In genomic region chr21:22456241-22456640, GRCh38 we compare ENCODE assay signal across 23 cellular contexts.
A peak's percentile ranks its signal among the peaks of the same experiment; 100 is the strongest.
DNase-seq lines count a peak whose midpoint lies in the region; ATAC-seq and TF ChIP-seq lines count a peak whose summit lies in the region.
"Had no signal": no experiment of that assay in that cellular context is flagged by ENCODE, and none has a peak within 500 bp of the region (broad histone marks: within the 10 kb centered on the region; RNA-seq: fewer than 3 reads in every experiment).

No MANE protein-coding gene starts in this region.

- H4K8ac ChIP-seq in IMR-90 (ENCODE audit: low read depth in 2 of 2, low read length in 2 of 2), result no peak overlapping the region

- H3K4me2 ChIP-seq in IMR-90 (ENCODE audit: low read depth, low read length) (no peak overlapping the region), PC-3 (ENCODE audit: low read length) (no peak overlapping the region)
- H3K4me2 ChIP-seq: BLaER1 had no signal

- H3K9ac ChIP-seq in IMR-90 (ENCODE audit: low read depth, low read length) (no peak overlapping the region), PC-3 (ENCODE audit: low read length) (no peak overlapping the region)
- H3K9ac ChIP-seq: BLaER1 had no signal

- H4K5ac ChIP-seq in IMR-90 (ENCODE audit: low read depth, low read length), result no peak overlapping the region

- H3K4me1 ChIP-seq in IMR-90 (ENCODE audit: control insufficient read depth, insufficient read depth, low read length) (no peaks in the 10 kb centered on the region), PC-3 (ENCODE audit: insufficient read depth, low read length) (no peaks in the 10 kb centered on the region), foreskin keratinocyte (no peaks in the 10 kb centered on the region)
- H3K4me1 ChIP-seq: BE2C, BLaER1 had no signal

- H3K79me2 ChIP-seq in PC-3 (ENCODE audit: low read length), result no peaks in the 10 kb centered on the region

- H3F3A ChIP-seq in PC-3 (ENCODE audit: low read length, unreplicated experiment), result no peaks in the 10 kb centered on the region

- dilution Hi-C loops in IMR-90 (cut with HindIII; ENCODE audit: low sequenced_read_pairs, unreplicated experiment), result no loop called here

- no peak overlapping the region for H3K4ac ChIP-seq in IMR-90 (ENCODE audit: low read depth, low read length)

- no peaks in the 10 kb centered on the region for H3K9me2 ChIP-seq in PC-3 (replicated peaks; ENCODE audit: low read length)

- H3K36me3 ChIP-seq in IMR-90 (ENCODE audit: control insufficient read depth, insufficient read depth, low read length) (no peaks in the 10 kb centered on the region), PC-3 (ENCODE audit: low read depth, low read length) (no peaks in the 10 kb centered on the region)
- H3K36me3 ChIP-seq: BE2C, BLaER1 had no signal

- no peak for ATAC-seq in IMR-90 (ENCODE audit: low read depth)
- ATAC-seq in PC-3, result no peak
- ATAC-seq in foreskin keratinocyte, result no peak
- ATAC-seq in effector memory CD8-positive, alpha-beta T cell (replicated peaks), result no peak
- ATAC-seq in GM21526 (IDR thresholded peaks at IDR 0.05; ENCODE audit: low FRiP score, unreplicated experiment), result no peak

- no peak overlapping the region for H3K4me3 ChIP-seq in IMR-90 (ENCODE audit: insufficient read depth, low read depth, low read length)
- no peak overlapping the region for H3K4me3 ChIP-seq in PC-3 (ENCODE audit: low read length)
- H3K4me3 ChIP-seq: BLaER1 had no signal

- no peaks in the 10 kb centered on the region for H3K9me1 ChIP-seq in IMR-90 (ENCODE audit: insufficient read depth, low read length)

- no peak for TF ChIP-seq POLR2A in IMR-90 (IDR thresholded peaks at IDR 0.05; ENCODE audit: low read depth, low read length)

- H3K9me3 ChIP-seq in IMR-90 (ENCODE audit: control insufficient read depth, insufficient read depth, low read length) (0 out of 2 replicates have a peak, but pooled peaks cover 2% of the 10 kb centered on the region), PC-3 (ENCODE audit: low read length) (no peaks in the 10 kb centered on the region)
- H3K9me3 ChIP-seq: BE2C, BLaER1 had no signal

- CTCF ChIA-PET in IMR-90 (lab: Yijun Ruan, JAX) (no interaction called here), PC-3 (lab: Charles Lee) (no interaction called here)

- intact Hi-C loops in IMR-90 (cut with micrococcal nuclease) (no loop called here), PC-3 (cut with micrococcal nuclease) (no loop called here)

- no peak overlapping the region for H2BK5ac ChIP-seq in IMR-90 (ENCODE audit: low read depth, low read length, poor library complexity, severe bottlenecking)

- H3K18ac ChIP-seq in IMR-90 (ENCODE audit: low read depth, low read length), result no peak overlapping the region

- H3K9me3 Mint-ChIP-seq in effector memory CD8-positive, alpha-beta T cell, result peaks cover 0 to 6% of the 10 kb centered on the region in 2 donors

- no peaks in the 10 kb centered on the region for H3K4me1 Mint-ChIP-seq in effector memory CD8-positive, alpha-beta T cell (ENCODE audit: low read depth in 2 of 2)
- H3K4me1 Mint-ChIP-seq: CD14-positive monocyte; CD4-positive, alpha-beta memory T cell; CD4-positive, CD25-positive, alpha-beta regulatory T cell; CD8-positive, alpha-beta memory T cell had no signal

- no peaks in the 10 kb centered on the region for H3K27me3 ChIP-seq in IMR-90 (ENCODE audit: control insufficient read depth, insufficient read depth, low read length)
- H3K27me3 ChIP-seq in PC-3 (ENCODE audit: low read length), result no peaks in the 10 kb centered on the region
- H3K27me3 ChIP-seq in foreskin keratinocyte, result no peaks in the 10 kb centered on the region
- H3K27me3 ChIP-seq: BE2C, BLaER1 had no signal

- no peak overlapping the region for H2AK9ac ChIP-seq in IMR-90 (replicated peaks; ENCODE audit: low read depth, low read length, poor library complexity)

- DNase-seq in IMR-90, result no peak
- DNase-seq in PC-3, result no peak
- peak; percentile 55 for DNase-seq in inferior parietal cortex (ENCODE audit: extremely low spot score)
- DNase-seq in superior temporal gyrus (ENCODE audit: extremely low spot score), result peak; percentile 69
- no peak for DNase-seq in foreskin keratinocyte
- no peak for DNase-seq in effector memory CD8-positive, alpha-beta T cell
- DNase-seq in SIG-M5 (lab: John Stamatoyannopoulos, UW), result no peak
- DNase-seq: 8988T; ACHN; BE2C; C1 segment of cervical spinal cord; CD4-positive, alpha-beta memory T cell; CD4-positive, CD25-positive, alpha-beta regulatory T cell; CD8-positive, alpha-beta memory T cell; COR-L47; DMS 273 treated with DMSO at 0.1 percent for 48 hours; DMS153; DMS53; DMS79; GF-D8 had no signal

- no peak overlapping the region for H3K14ac ChIP-seq in IMR-90 (replicated peaks; ENCODE audit: low read depth, low read length)

- TF ChIP-seq CTCF in IMR-90 (conservative IDR thresholded peaks at IDR 0.05; ENCODE audit: low read depth, low read length), result no peak
- TF ChIP-seq CTCF in PC-3 (conservative IDR thresholded peaks at IDR 0.05; ENCODE audit: low read depth, low read length), result no peak
- TF ChIP-seq CTCF in foreskin keratinocyte (conservative IDR thresholded peaks at IDR 0.05), result no peak

- H2BK20ac ChIP-seq in IMR-90 (ENCODE audit: low read depth, low read length), result no peak overlapping the region

- H2AK5ac ChIP-seq in IMR-90 (ENCODE audit: low read depth, low read length), result no peak overlapping the region

- no peak overlapping the region for H3K27ac Mint-ChIP-seq in effector memory CD8-positive, alpha-beta T cell
- H3K27ac Mint-ChIP-seq: CD14-positive monocyte; CD4-positive, alpha-beta memory T cell; CD4-positive, CD25-positive, alpha-beta regulatory T cell; CD8-positive, alpha-beta memory T cell had no signal

- no peaks in the 10 kb centered on the region for H3K36me3 Mint-ChIP-seq in effector memory CD8-positive, alpha-beta T cell (ENCODE audit: insufficient read depth)
- H3K36me3 Mint-ChIP-seq: CD14-positive monocyte; CD4-positive, alpha-beta memory T cell; CD4-positive, CD25-positive, alpha-beta regulatory T cell; CD8-positive, alpha-beta memory T cell had no signal

- no peak overlapping the region for H3K4me3 Mint-ChIP-seq in effector memory CD8-positive, alpha-beta T cell
- H3K4me3 Mint-ChIP-seq: CD14-positive monocyte; CD4-positive, alpha-beta memory T cell; CD4-positive, CD25-positive, alpha-beta regulatory T cell; CD8-positive, alpha-beta memory T cell had no signal

- no peaks in the 10 kb centered on the region for H3K27me3 Mint-ChIP-seq in effector memory CD8-positive, alpha-beta T cell
- H3K27me3 Mint-ChIP-seq: CD4-positive, alpha-beta memory T cell; CD4-positive, CD25-positive, alpha-beta regulatory T cell had no signal

- WGBS in IMR-90 (ENCODE audit: extremely low coverage in 2 of 2, insufficient read length in 1 of 2), 2 experiments, result no CpG with 5 or more reads among the region's 2 CpGs

- H2BK120ac ChIP-seq in IMR-90 (ENCODE audit: low read depth, low read length), result no peak overlapping the region

- H2BK15ac ChIP-seq in IMR-90 (ENCODE audit: low read depth, low read length), result no peak overlapping the region

- no peak overlapping the region for H2AFZ ChIP-seq in IMR-90 (replicated peaks; ENCODE audit: low read length, poor library complexity)
- peak overlapping the region; percentile 35 for H2AFZ ChIP-seq in PC-3 (ENCODE audit: low read length)

- H4K20me1 ChIP-seq in IMR-90 (ENCODE audit: insufficient read depth, low read length), result no peaks in the 10 kb centered on the region
- H4K20me1 ChIP-seq in PC-3 (ENCODE audit: low read length), result no peaks in the 10 kb centered on the region
- H4K20me1 ChIP-seq: BLaER1 had no signal

- H3K56ac ChIP-seq in IMR-90 (ENCODE audit: extremely low read depth, insufficient read depth, low read length), result no peak overlapping the region

- no peaks in the 10 kb centered on the region for H3K79me1 ChIP-seq in IMR-90 (ENCODE audit: low read depth in 1 of 2, low read length in 2 of 2)

- POLR2A ChIA-PET in IMR-90 (lab: Charles Lee; ENCODE audit: unreplicated experiment), result no interaction called here
- POLR2A ChIA-PET in PC-3 (lab: Charles Lee; ENCODE audit: unreplicated experiment), result no interaction called here

- no peak overlapping the region for H3K27ac ChIP-seq in IMR-90 (ENCODE audit: insufficient read depth, low read length)
- no peak overlapping the region for H3K27ac ChIP-seq in PC-3 (ENCODE audit: low read length)
- H3K27ac ChIP-seq in foreskin keratinocyte, result no peak overlapping the region
- H3K27ac ChIP-seq: BLaER1 had no signal

- H4K91ac ChIP-seq in IMR-90 (ENCODE audit: insufficient read depth, low read depth, low read length), result no peak overlapping the region

- in situ Hi-C loops in IMR-90 (cut with MboI; ENCODE audit: low sequenced_read_pairs), result no loop called here

- no peak overlapping the region for H3K23ac ChIP-seq in IMR-90 (ENCODE audit: low read depth, low read length)

- no TSS peak for BruUV-seq in IMR-90 (replicated peaks; lab: Mats Ljungman, UMichigan)
- no TSS peak for BruUV-seq in PC-3 (replicated peaks; lab: Mats Ljungman, UMichigan)

- TF ChIP-seq RAD21 in IMR-90 (IDR thresholded peaks at IDR 0.05; ENCODE audit: low read length), result no peak

TF ChIP-seq in IMR-90, 13 proteins besides CTCF, POLR2A, EP300 and RAD21:
- TF ChIP-seq CEBPB (IDR thresholded peaks at IDR 0.05; ENCODE audit: low read depth, low read length) (0 out of 2 replicates have a peak, but pooled peaks have one; percentile 9), MAFK (IDR thresholded peaks at IDR 0.05; ENCODE audit: low read depth, low read length) (no peak)

Comparison
In these comparisons a context has a peak if more than half of its experiments do, and no peak if none do; other contexts are left out.
1. DNase-seq: peak in inferior parietal cortex (single experiment) and superior temporal gyrus (single experiment); none in IMR-90 (single experiment), PC-3 (single experiment), foreskin keratinocyte (0 of 2), effector memory CD8-positive, alpha-beta T cell (0 of 3) and SIG-M5 (single experiment).